In genomic region chr16:85989863-85990643, GRCh38 we compare ENCODE assay signal across 23 cellular contexts.
DNase-seq lines count a peak whose midpoint lies in the region; ATAC-seq and TF ChIP-seq lines count a peak whose summit lies in the region.
"Had no signal": no experiment of that assay in that cellular context is flagged by ENCODE, and none has a peak within 500 bp of the region (broad histone marks: within the 10 kb centered on the region; RNA-seq: fewer than 3 reads in every experiment).

No MANE protein-coding gene starts in this region.

- H3K36me3 ChIP-seq in SJSA1 = no peaks in the 10 kb centered on the region
- H3K36me3 ChIP-seq: lower lobe of right lung, tibial artery, WERI-Rb-1 had no signal

- peaks cover 10% of the 10 kb centered on the region for H3K4me1 ChIP-seq in SJSA1 (replicated peaks)
- H3K4me1 ChIP-seq: tibial artery had no signal

- DNase-seq in activated naive CD4-positive, alpha-beta T cell treated with anti-CD3 and anti-CD28 coated beads, Interleukin-2, amount 50 U/mL, for 16 hours = no peak
- DNase-seq in SJSA1 (ENCODE audit: low read depth in 1 of 2, low spot score in 2 of 2) = peak in 1 of 2 experiments; percentile 60
- peak; percentile 24 for DNase-seq in fibroblast of villous mesenchyme (ENCODE audit: low read depth)
- DNase-seq in stimulated activated naive CD8-positive, alpha-beta T cell treated with anti-CD3 and anti-CD28 coated beads, Interleukin-15, Interleukin-2, amounts not matched to agents 100 U/mL and 50 U/mL, for 24 hours = no peak
- no peak for DNase-seq in NCI-H1105 (lab: John Stamatoyannopoulos, UW)
- DNase-seq: activated CD8-positive, alpha-beta memory T cell treated with anti-CD3 and anti-CD28 coated beads for 24 hours; activated effector memory CD4-positive, alpha-beta T cell treated with Interleukin-2 at 50 U/mL for 16 hours; anterior cingulate cortex; central memory CD4-positive, alpha-beta T cell; GOT3; hypothalamus; IMR-90; lower lobe of right lung; NCI-H146; PC-3; right cardiac atrium; SIG-M5; tibial artery; WERI-Rb-1 had no signal

- no peaks in the 10 kb centered on the region for H3K27me3 Mint-ChIP-seq in activated naive CD4-positive, alpha-beta T cell treated with anti-CD3 and anti-CD28 coated beads, Interleukin-2, amount 50 U/mL, for 24 hours

- H3K27me3 ChIP-seq in SJSA1 (replicated peaks) = no peaks in the 10 kb centered on the region

- H3K27ac Mint-ChIP-seq in activated naive CD4-positive, alpha-beta T cell treated with anti-CD3 and anti-CD28 coated beads, Interleukin-2, amount 50 U/mL, for 24 hours = peak overlapping the region; percentile 99
- H3K27ac Mint-ChIP-seq: CD4-positive, alpha-beta T cell had no signal

- peak overlapping the region; percentile 66 for H3K4me3 Mint-ChIP-seq in activated naive CD4-positive, alpha-beta T cell treated with anti-CD3 and anti-CD28 coated beads, Interleukin-2, amount 50 U/mL, for 24 hours
- H3K4me3 Mint-ChIP-seq: CD4-positive, alpha-beta T cell had no signal

- H3K4me1 Mint-ChIP-seq in activated naive CD4-positive, alpha-beta T cell treated with anti-CD3 and anti-CD28 coated beads, Interleukin-2, amount 50 U/mL, for 24 hours = peaks cover 75% of the 10 kb centered on the region

- H3K4me3 ChIP-seq in SJSA1 (no peak overlapping the region), fibroblast of villous mesenchyme (ENCODE audit: low read depth, low read length) (no peak overlapping the region)
- H3K4me3 ChIP-seq: lower lobe of right lung, tibial artery had no signal

- ATAC-seq in stimulated activated naive CD8-positive, alpha-beta T cell treated with anti-CD3 and anti-CD28 coated beads, Interleukin-15, Interleukin-2, amounts not matched to agents 100 U/mL and 50 U/mL, for 24 hours = peak; percentile 58
- ATAC-seq in HG03378 (IDR thresholded peaks at IDR 0.05; ENCODE audit: unreplicated experiment) = no peak
- ATAC-seq in GM18519 (IDR thresholded peaks at IDR 0.05; ENCODE audit: low FRiP score, unreplicated experiment) = no peak
- ATAC-seq: lower lobe of right lung, PC-3, right cardiac atrium had no signal

- H3K36me3 Mint-ChIP-seq in activated naive CD4-positive, alpha-beta T cell treated with anti-CD3 and anti-CD28 coated beads, Interleukin-2, amount 50 U/mL, for 24 hours = no peaks in the 10 kb centered on the region

- TF ChIP-seq CTCF in fibroblast of villous mesenchyme (IDR thresholded peaks at IDR 0.05; ENCODE audit: insufficient read depth, low read depth, low read length) = no peak

- H3K9me3 Mint-ChIP-seq in activated naive CD4-positive, alpha-beta T cell treated with anti-CD3 and anti-CD28 coated beads, Interleukin-2, amount 50 U/mL, for 24 hours = peaks cover 4% of the 10 kb centered on the region
- H3K9me3 Mint-ChIP-seq: CD4-positive, alpha-beta T cell had no signal

- peak overlapping the region; percentile 34; the same call in 1 of the 2 replicates for H3K27ac ChIP-seq in SJSA1
- H3K27ac ChIP-seq: lower lobe of right lung, tibial artery, WERI-Rb-1 had no signal

- H3K9me3 ChIP-seq in SJSA1 (replicated peaks) = no peaks in the 10 kb centered on the region
- H3K9me3 ChIP-seq: lower lobe of right lung, tibial artery had no signal
